ENCODE assay signal across 1 cellular context in the genomic region with DNA sequence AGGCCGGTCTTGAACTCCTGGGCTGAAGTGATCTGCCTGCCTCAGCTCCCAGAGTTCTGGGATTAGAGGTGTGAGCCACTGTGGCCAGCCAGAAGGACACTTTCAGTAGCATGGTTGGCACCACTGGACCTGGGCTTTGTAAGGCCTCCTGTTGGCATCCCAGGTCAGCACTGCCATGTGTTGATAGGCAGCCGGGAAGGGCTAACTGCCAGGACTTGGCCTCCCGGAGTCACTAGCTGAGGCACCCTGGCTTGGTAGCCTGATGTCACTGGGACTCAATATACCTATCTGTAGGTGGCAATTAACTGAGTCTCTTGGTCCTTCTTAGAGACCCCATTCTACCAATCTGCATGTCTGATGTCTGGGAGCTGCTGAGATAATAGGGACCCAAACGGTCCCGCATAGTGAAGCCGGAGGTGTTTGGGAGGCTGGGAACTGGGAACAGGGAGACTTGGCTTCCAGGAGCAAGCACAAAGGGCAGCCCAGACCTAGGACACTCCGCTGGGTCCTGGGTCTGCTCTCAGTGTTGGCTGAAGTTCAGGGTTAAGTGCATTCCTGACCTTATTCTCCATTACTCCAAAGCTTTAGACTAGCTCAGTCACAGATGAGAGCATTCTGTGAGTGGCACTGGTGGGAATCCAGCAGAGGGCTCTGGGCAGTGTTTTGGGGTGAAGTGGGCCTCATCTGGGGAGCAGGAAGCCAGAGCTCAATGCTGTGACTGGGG.
TF ChIP-seq lines count a peak whose summit lies in the region.

No MANE protein-coding gene starts in this region.

TF ChIP-seq in WTC11, 78 proteins besides CTCF, POLR2A, EP300 and RAD21 (continued from another document):
- TF ChIP-seq, protein P1, sequence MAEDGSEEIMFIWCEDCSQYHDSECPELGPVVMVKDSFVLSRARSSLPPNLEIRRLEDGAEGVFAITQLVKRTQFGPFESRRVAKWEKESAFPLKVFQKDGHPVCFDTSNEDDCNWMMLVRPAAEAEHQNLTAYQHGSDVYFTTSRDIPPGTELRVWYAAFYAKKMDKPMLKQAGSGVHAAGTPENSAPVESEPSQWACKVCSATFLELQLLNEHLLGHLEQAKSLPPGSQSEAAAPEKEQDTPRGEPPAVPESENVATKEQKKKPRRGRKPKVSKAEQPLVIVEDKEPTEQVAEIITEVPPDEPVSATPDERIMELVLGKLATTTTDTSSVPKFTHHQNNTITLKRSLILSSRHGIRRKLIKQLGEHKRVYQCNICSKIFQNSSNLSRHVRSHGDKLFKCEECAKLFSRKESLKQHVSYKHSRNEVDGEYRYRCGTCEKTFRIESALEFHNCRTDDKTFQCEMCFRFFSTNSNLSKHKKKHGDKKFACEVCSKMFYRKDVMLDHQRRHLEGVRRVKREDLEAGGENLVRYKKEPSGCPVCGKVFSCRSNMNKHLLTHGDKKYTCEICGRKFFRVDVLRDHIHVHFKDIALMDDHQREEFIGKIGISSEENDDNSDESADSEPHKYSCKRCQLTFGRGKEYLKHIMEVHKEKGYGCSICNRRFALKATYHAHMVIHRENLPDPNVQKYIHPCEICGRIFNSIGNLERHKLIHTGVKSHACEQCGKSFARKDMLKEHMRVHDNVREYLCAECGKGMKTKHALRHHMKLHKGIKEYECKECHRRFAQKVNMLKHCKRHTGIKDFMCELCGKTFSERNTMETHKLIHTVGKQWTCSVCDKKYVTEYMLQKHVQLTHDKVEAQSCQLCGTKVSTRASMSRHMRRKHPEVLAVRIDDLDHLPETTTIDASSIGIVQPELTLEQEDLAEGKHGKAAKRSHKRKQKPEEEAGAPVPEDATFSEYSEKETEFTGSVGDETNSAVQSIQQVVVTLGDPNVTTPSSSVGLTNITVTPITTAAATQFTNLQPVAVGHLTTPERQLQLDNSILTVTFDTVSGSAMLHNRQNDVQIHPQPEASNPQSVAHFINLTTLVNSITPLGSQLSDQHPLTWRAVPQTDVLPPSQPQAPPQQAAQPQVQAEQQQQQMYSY (CRISPR knock-in tag; IDR thresholded peaks at IDR 0.05) = no peak
- TF ChIP-seq GRHL2 (CRISPR knock-in tag; IDR thresholded peaks at IDR 0.05; ENCODE audit: insufficient replicate concordance, severe bottlenecking) (no peak), ZNF512 (CRISPR knock-in tag; IDR thresholded peaks at IDR 0.05; ENCODE audit: borderline replicate concordance) (no peak), EMX1 (CRISPR knock-in tag; IDR thresholded peaks at IDR 0.05) (no peak), KAT7 (CRISPR knock-in tag; IDR thresholded peaks at IDR 0.05; ENCODE audit: borderline replicate concordance) (no peak), CDX4 (CRISPR knock-in tag; IDR thresholded peaks at IDR 0.05; ENCODE audit: borderline replicate concordance) (no peak), TP53 (CRISPR knock-in tag; IDR thresholded peaks at IDR 0.05) (no peak)
- TF ChIP-seq, protein P2, sequence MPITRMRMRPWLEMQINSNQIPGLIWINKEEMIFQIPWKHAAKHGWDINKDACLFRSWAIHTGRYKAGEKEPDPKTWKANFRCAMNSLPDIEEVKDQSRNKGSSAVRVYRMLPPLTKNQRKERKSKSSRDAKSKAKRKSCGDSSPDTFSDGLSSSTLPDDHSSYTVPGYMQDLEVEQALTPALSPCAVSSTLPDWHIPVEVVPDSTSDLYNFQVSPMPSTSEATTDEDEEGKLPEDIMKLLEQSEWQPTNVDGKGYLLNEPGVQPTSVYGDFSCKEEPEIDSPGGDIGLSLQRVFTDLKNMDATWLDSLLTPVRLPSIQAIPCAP (CRISPR knock-in tag; IDR thresholded peaks at IDR 0.05) = no peak
TF ChIP-seq in WTC11: peak in this region for 0.
